ENCODE assay signal across 8 cellular contexts in genomic region chr12:53746592-53747491, GRCh38. TPM values are rescaled to one million over a fixed set of nuclear protein-coding genes. Genes with fewer than 3 reads are reported as not detected.
DNase-seq lines count a peak whose midpoint lies in the region; ATAC-seq and TF ChIP-seq lines count a peak whose summit lies in the region.

No MANE protein-coding gene starts in this region.

- no peak overlapping the region for H3K4me2 ChIP-seq in smooth muscle cell

- DNase-seq in CD4-positive, alpha-beta T cell = peak; percentile 80 to 86 (median 84)
- peak; percentile 82 to 95 for DNase-seq in HAP-1 (ENCODE audit: low spot score in 2 of 2)
- DNase-seq in NCI-H2171 treated with DMSO at 0.1 percent for 48 hours (lab: John Stamatoyannopoulos, UW) = peak; percentile 89
- DNase-seq in iPS DF 4.7 (ENCODE audit: extremely low read depth, low spot score) = peak; percentile 91
- peak; percentile 72 for DNase-seq in smooth muscle cell (lab: John Stamatoyannopoulos, UW; ENCODE audit: unreplicated experiment)

- ATAC-seq in CD4-positive, alpha-beta T cell (ENCODE audit: poor library complexity) = peak; percentile 85
- ATAC-seq in HG02884 (IDR thresholded peaks at IDR 0.05; ENCODE audit: unreplicated experiment) = no peak

- peaks cover 67% of the 10 kb centered on the region for H3K27me3 ChIP-seq in CD4-positive, alpha-beta T cell (ENCODE audit: control insufficient read depth, insufficient read depth, low read length)
- peaks cover 31% of the 10 kb centered on the region for H3K27me3 ChIP-seq in HAP-1 (ENCODE audit: low read depth)
- peaks cover 79% of the 10 kb centered on the region for H3K27me3 ChIP-seq in smooth muscle cell (ENCODE audit: low read depth)

- H3K9ac ChIP-seq in smooth muscle cell (ENCODE audit: low read depth) = no peak overlapping the region

- H3K4me3 Mint-ChIP-seq in CD4-positive, alpha-beta T cell = peak overlapping the region; percentile 57
- H3K4me3 Mint-ChIP-seq in brain = peak overlapping the region in 4 of 5 experiments; percentile 56 to 76 (median 62)

- peak; percentile 100 for TF ChIP-seq CTCF in CD4-positive, alpha-beta T cell (IDR thresholded peaks at IDR 0.05)
- TF ChIP-seq CTCF in VCaP (conservative IDR thresholded peaks at IDR 0.05) (peak; percentile 100), brain (conservative IDR thresholded peaks at IDR 0.05) (peak; percentile 100), smooth muscle cell (IDR thresholded peaks at IDR 0.05; ENCODE audit: borderline replicate concordance, insufficient read depth, poor library complexity, severe bottlenecking) (peak; percentile 99)

- no peaks in the 10 kb centered on the region for H3K27me3 Mint-ChIP-seq in CD4-positive, alpha-beta T cell
- peaks cover 16% of the 10 kb centered on the region for H3K27me3 Mint-ChIP-seq in brain

- H3K4me1 ChIP-seq in HAP-1 (peaks cover 5% of the 10 kb centered on the region), smooth muscle cell (ENCODE audit: low read depth) (peaks cover 29% of the 10 kb centered on the region)

- in situ Hi-C loops in HAP-1 (cut with MboI; ENCODE audit: low sequenced_read_pairs) = no loop called here

- no peak overlapping the region for H3K4me3 ChIP-seq in HAP-1
- H3K4me3 ChIP-seq in smooth muscle cell = no peak overlapping the region

- CTCF ChIA-PET in CD4-positive, alpha-beta T cell (lab: Charles Lee) = interaction anchor here (0.6 to 5.1 kb wide), 26 partner anchors 8 to 468 kb away, joined by 3 to 57 read pairs (median 6); partner anchors contain the start of genes ATF7, ATP5MC2 and CALCOCO1

- H3F3A ChIP-seq in smooth muscle cell (ENCODE audit: low read depth) = no peaks in the 10 kb centered on the region

- no peak overlapping the region for H2AFZ ChIP-seq in smooth muscle cell (ENCODE audit: low read depth)

- WGBS in smooth muscle cell (ENCODE audit: low lambda C conversion rate) = 11% methylated on average over 25 of the region's 25 CpGs

- H3K79me2 ChIP-seq in smooth muscle cell (ENCODE audit: low read depth) = no peaks in the 10 kb centered on the region

- H4K20me1 ChIP-seq in smooth muscle cell (ENCODE audit: low read depth) = no peaks in the 10 kb centered on the region

- H3K9me3 ChIP-seq in CD4-positive, alpha-beta T cell (ENCODE audit: control insufficient read depth, low read length) = no peaks in the 10 kb centered on the region
- H3K9me3 ChIP-seq in HAP-1 (no peaks in the 10 kb centered on the region), smooth muscle cell (replicated peaks; ENCODE audit: low read depth) (no peaks in the 10 kb centered on the region)

- no peak overlapping the region for H3K27ac Mint-ChIP-seq in CD4-positive, alpha-beta T cell
- peak overlapping the region in 4 of 5 experiments; percentile 42 to 78 (median 57) for H3K27ac Mint-ChIP-seq in brain

- intact Hi-C loops in CD4-positive, alpha-beta T cell (cut with DNase I, micrococcal nuclease) = loop anchor here (1.0 to 5.0 kb wide), 5 partner anchors 20 to 445 kb away; partner anchors contain the start of genes ATF7 (in 1 of the 2) and CALCOCO1 (in 1 of the 2)

- H3K36me3 Mint-ChIP-seq in CD4-positive, alpha-beta T cell (ENCODE audit: low read depth) = no peaks in the 10 kb centered on the region
- H3K36me3 Mint-ChIP-seq in brain = no peaks in the 10 kb centered on the region

- peaks cover 5% of the 10 kb centered on the region for H3K4me1 Mint-ChIP-seq in CD4-positive, alpha-beta T cell (ENCODE audit: low read depth)
- peaks cover 25% of the 10 kb centered on the region for H3K4me1 Mint-ChIP-seq in brain

- no peaks in the 10 kb centered on the region for H3K9me3 Mint-ChIP-seq in CD4-positive, alpha-beta T cell
- H3K9me3 Mint-ChIP-seq in brain = no peaks in the 10 kb centered on the region

- no peaks in the 10 kb centered on the region for H3K36me3 ChIP-seq in HAP-1 (replicated peaks)
- no peaks in the 10 kb centered on the region for H3K36me3 ChIP-seq in smooth muscle cell (ENCODE audit: low read depth)

- H3K27ac ChIP-seq in CD4-positive, alpha-beta T cell (ENCODE audit: low read depth, low read length) = no peak overlapping the region
- peak overlapping the region; percentile 22; the same call in 1 of the 2 replicates for H3K27ac ChIP-seq in VCaP
- H3K27ac ChIP-seq in smooth muscle cell (ENCODE audit: low read depth) = no peak overlapping the region

- POLR2A ChIA-PET in CD4-positive, alpha-beta T cell (lab: Charles Lee) = interaction anchor here (0.5 to 1.9 kb wide), 5 partner anchors 11 to 328 kb away, joined by 3 to 6 read pairs (median 4); no protein-coding TSS in a partner anchor

RNA-seq across cellular contexts. Expression of gene CISTR, which starts 4.9 kb away (rescaled TPM):
- not detected for total RNA-seq in CD4-positive, alpha-beta T cell
- not detected for polyA plus RNA-seq in brain (ENCODE audit: insufficient read depth, low read depth, low replicate concordance)
- total RNA-seq in smooth muscle cell = not detected in 2 replicates
- not detected in 2 replicates for polyA plus RNA-seq in smooth muscle cell

RNA-seq across cellular contexts. Expression of gene CALCOCO1, which starts 19.6 kb away (rescaled TPM):
- 10 to 100 TPM; 66.8 to 69.3 TPM for total RNA-seq in CD4-positive, alpha-beta T cell
- polyA plus RNA-seq in brain (ENCODE audit: insufficient read depth, low read depth, low replicate concordance) = 122 TPM
- 52.0 and 56.6 TPM in 2 replicates for total RNA-seq in smooth muscle cell
- polyA plus RNA-seq in smooth muscle cell = 46.5 and 59.5 TPM in 2 replicates
